ENCODE assay signal across 14 cellular contexts in genomic region chr3:53597136-53597915, GRCh38.
"Had no signal": no experiment of that assay in that cellular context is flagged by ENCODE, and none has a peak within 500 bp of the region (broad histone marks: within the 10 kb centered on the region; RNA-seq: fewer than 3 reads in every experiment).

No MANE protein-coding gene starts in this region.

- H3K27me3 Mint-ChIP-seq: activated B cell treated with CpG ODN at 0.5 μM for 24 hours had no signal

- H3K4me1 ChIP-seq: body of pancreas, tibial artery had no signal

- H3K9me3 Mint-ChIP-seq: activated B cell treated with CpG ODN at 0.5 μM for 24 hours; activated CD4-positive, alpha-beta T cell treated with anti-CD3 and anti-CD28 coated beads, Interleukin-2, amount 10 ng/mL, durations not matched to agents 24 days and 14 days; activated T-helper 1 cell treated with anti-CD3 and anti-CD28 coated beads, Interleukin-12 subunit alpha, Interleukin-12 subunit beta, Interleukin-2, Interleukin-4 antibody, amounts not matched to agents 30 ng/mL and 10 ng/mL and 1 ng/mL, durations not matched to agents 14 hours and 24 hours and 36 hours; neural crest cell had no signal

- H3K4me3 Mint-ChIP-seq: activated B cell treated with CpG ODN at 0.5 μM for 24 hours; activated CD4-positive, alpha-beta T cell treated with anti-CD3 and anti-CD28 coated beads, Interleukin-2, amount 10 ng/mL, durations not matched to agents 24 days and 14 days; activated T-helper 1 cell treated with anti-CD3 and anti-CD28 coated beads, Interleukin-12 subunit alpha, Interleukin-12 subunit beta, Interleukin-2, Interleukin-4 antibody, amounts not matched to agents 30 ng/mL and 10 ng/mL and 1 ng/mL, durations not matched to agents 14 hours and 24 hours and 36 hours; neural crest cell; T-helper 17 cell had no signal

- H3K4me1 Mint-ChIP-seq: neural crest cell had no signal

- H3K27ac Mint-ChIP-seq: activated B cell treated with CpG ODN at 0.5 μM for 24 hours; activated CD4-positive, alpha-beta T cell treated with anti-CD3 and anti-CD28 coated beads, Interleukin-2, amount 10 ng/mL, durations not matched to agents 24 days and 14 days; activated T-helper 1 cell treated with anti-CD3 and anti-CD28 coated beads, Interleukin-12 subunit alpha, Interleukin-12 subunit beta, Interleukin-2, Interleukin-4 antibody, amounts not matched to agents 30 ng/mL and 10 ng/mL and 1 ng/mL, durations not matched to agents 14 hours and 24 hours and 36 hours; T-helper 17 cell had no signal

- H3K27ac ChIP-seq: body of pancreas, parathyroid adenoma, skin epidermis, tibial artery had no signal

- DNase-seq: activated B cell treated with CpG ODN at 0.5 μM for 24 hours; activated CD4-positive, alpha-beta T cell treated with anti-CD3 and anti-CD28 coated beads, Interleukin-2, amount 10 ng/mL, durations not matched to agents 24 days and 14 days; activated naive CD4-positive, alpha-beta T cell treated with anti-CD3 and anti-CD28 coated beads, Interleukin-2, amount 50 U/mL, for 16 hours; amniotic stem cell; body of pancreas; left ventricle myocardium superior; mesenchymal stem cell; retina; T-helper 17 cell; tibial artery had no signal

- H3K9me3 ChIP-seq: body of pancreas, tibial artery had no signal

- H3K27me3 ChIP-seq: body of pancreas, tibial artery had no signal

- H3K36me3 ChIP-seq: tibial artery had no signal

- H3K4me3 ChIP-seq: body of pancreas, skin epidermis, tibial artery had no signal
